Comparison of ENCODE assay signal across 1 cellular context in the genomic region with DNA sequence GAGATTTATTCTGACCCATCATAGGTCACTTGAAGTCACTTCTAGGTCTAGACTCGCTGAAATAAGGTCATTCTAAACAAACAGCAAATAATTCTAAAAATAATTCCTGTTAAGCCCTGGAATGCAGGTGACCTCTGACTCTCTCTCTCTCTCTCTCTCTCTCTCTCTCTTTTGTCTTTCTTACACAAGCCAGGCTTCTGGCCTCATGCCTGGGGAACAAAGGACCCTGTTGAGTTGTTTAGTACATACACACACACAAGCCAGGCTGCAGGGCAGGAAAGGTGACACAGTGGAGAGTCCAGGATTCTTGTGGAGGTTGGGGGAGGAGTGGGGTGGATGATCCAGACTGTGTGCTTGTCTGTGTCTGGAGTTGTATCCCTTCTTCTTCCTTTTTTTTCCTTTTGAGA.
TF ChIP-seq lines count a peak whose summit lies in the region.

No MANE protein-coding gene starts in this region.

TF ChIP-seq in A549, 52 proteins besides CTCF, POLR2A, EP300 and RAD21:
- TF ChIP-seq, protein P1, sequence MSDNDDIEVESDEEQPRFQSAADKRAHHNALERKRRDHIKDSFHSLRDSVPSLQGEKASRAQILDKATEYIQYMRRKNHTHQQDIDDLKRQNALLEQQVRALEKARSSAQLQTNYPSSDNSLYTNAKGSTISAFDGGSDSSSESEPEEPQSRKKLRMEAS (IDR thresholded peaks at IDR 0.05) = no peak
- TF ChIP-seq ZSCAN20 (CRISPR knock-in tag; IDR thresholded peaks at IDR 0.05) = 0 out of 2 replicates have a peak, but pooled peaks have one; percentile 75
- no peak for TF ChIP-seq CHD2 (IDR thresholded peaks at IDR 0.05; ENCODE audit: low read length, partially characterized antibody)
- TF ChIP-seq HOXB5 (CRISPR knock-in tag; IDR thresholded peaks at IDR 0.05) = no peak
- no peak for TF ChIP-seq NPAS2 (CRISPR knock-in tag; IDR thresholded peaks at IDR 0.05; ENCODE audit: borderline replicate concordance)
- no peak for TF ChIP-seq CEBPB (IDR thresholded peaks at IDR 0.05)
- no peak for TF ChIP-seq HOXB13 (CRISPR knock-in tag; IDR thresholded peaks at IDR 0.05; ENCODE audit: low read depth)
- no peak for TF ChIP-seq FOSL2 (IDR thresholded peaks at IDR 0.05)
- TF ChIP-seq FOSL2 (CRISPR knock-in tag; IDR thresholded peaks at IDR 0.05) = peak; percentile 57; the same call in 1 of the 2 replicates
- TF ChIP-seq CBX8 (IDR thresholded peaks at IDR 0.05) = no peak
- no peak for TF ChIP-seq NFE2L2 (conservative IDR thresholded peaks at IDR 0.05; ENCODE audit: low read length)
- no peak for TF ChIP-seq MAZ (IDR thresholded peaks at IDR 0.05; ENCODE audit: borderline replicate concordance, low read depth, low read length)
- no peak for TF ChIP-seq TFCP2L1 (CRISPR knock-in tag; IDR thresholded peaks at IDR 0.05)
- TF ChIP-seq, protein P2, sequence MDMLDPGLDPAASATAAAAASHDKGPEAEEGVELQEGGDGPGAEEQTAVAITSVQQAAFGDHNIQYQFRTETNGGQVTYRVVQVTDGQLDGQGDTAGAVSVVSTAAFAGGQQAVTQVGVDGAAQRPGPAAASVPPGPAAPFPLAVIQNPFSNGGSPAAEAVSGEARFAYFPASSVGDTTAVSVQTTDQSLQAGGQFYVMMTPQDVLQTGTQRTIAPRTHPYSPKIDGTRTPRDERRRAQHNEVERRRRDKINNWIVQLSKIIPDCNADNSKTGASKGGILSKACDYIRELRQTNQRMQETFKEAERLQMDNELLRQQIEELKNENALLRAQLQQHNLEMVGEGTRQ (IDR thresholded peaks at IDR 0.05) = no peak
- no peak for TF ChIP-seq HOXA7 (CRISPR knock-in tag; IDR thresholded peaks at IDR 0.05)
- TF ChIP-seq, protein P3, sequence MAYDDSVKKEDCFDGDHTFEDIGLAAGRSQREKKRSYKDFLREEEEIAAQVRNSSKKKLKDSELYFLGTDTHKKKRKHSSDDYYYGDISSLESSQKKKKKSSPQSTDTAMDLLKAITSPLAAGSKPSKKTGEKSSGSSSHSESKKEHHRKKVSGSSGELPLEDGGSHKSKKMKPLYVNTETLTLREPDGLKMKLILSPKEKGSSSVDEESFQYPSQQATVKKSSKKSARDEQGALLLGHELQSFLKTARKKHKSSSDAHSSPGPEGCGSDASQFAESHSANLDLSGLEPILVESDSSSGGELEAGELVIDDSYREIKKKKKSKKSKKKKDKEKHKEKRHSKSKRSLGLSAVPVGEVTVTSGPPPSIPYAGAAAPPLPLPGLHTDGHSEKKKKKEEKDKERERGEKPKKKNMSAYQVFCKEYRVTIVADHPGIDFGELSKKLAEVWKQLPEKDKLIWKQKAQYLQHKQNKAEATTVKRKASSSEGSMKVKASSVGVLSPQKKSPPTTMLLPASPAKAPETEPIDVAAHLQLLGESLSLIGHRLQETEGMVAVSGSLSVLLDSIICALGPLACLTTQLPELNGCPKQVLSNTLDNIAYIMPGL (CRISPR knock-in tag; IDR thresholded peaks at IDR 0.05; ENCODE audit: borderline replicate concordance) = no peak
- TF ChIP-seq PHF8 (IDR thresholded peaks at IDR 0.05; ENCODE audit: borderline replicate concordance, low read depth) = no peak
- peak; percentile 34; the same call in 1 of the 2 replicates for TF ChIP-seq GATA3 (IDR thresholded peaks at IDR 0.05; ENCODE audit: borderline replicate concordance)
- TF ChIP-seq JUNB (IDR thresholded peaks at IDR 0.05) = no peak
